In genomic region chrX:154541896-154542722, GRCh38 we compare ENCODE assay signal across 7 cellular contexts. TPM values are rescaled to one million over a fixed set of nuclear protein-coding genes. Genes with fewer than 3 reads are reported as not detected.
DNase-seq lines count a peak whose midpoint lies in the region; ATAC-seq and TF ChIP-seq lines count a peak whose summit lies in the region.

No MANE protein-coding gene starts in this region.

- TF ChIP-seq CTCF in brain microvascular endothelial cell (IDR thresholded peaks at IDR 0.05; ENCODE audit: low read depth, low read length, missing control alignments) (no peak), liver (IDR thresholded peaks at IDR 0.05; ENCODE audit: low read depth, low read length, missing input control) (no peak)

- WGBS in liver = 27% methylated on average over 12 of the region's 12 CpGs

- ATAC-seq in SK-N-SH treated with all-trans-retinoic acid at 6 μM for 48 hours (peak; percentile 59), HG03469 (IDR thresholded peaks at IDR 0.05; ENCODE audit: unreplicated experiment) (no peak), GM18873 (IDR thresholded peaks at IDR 0.05; ENCODE audit: low FRiP score, unreplicated experiment) (no peak)

- peaks cover 0 to 33% (median 21%) of the 10 kb centered on the region in 4 donors for H3K4me1 ChIP-seq in liver (ENCODE audit: control insufficient read depth in 4 of 4, insufficient read depth in 4 of 4, low read length in 3 of 4)

- H3K27ac ChIP-seq in brain microvascular endothelial cell = peak overlapping the region; percentile 77
- H3K27ac ChIP-seq in liver (ENCODE audit: low read depth in 1 of 2, low read length in 2 of 2) = peak overlapping the region; percentile 89 to 96

- peak; percentile 82 for DNase-seq in HK-2 (ENCODE audit: unreplicated experiment)
- DNase-seq in brain microvascular endothelial cell = peak; percentile 91
- DNase-seq in stimulated activated CD8-positive, alpha-beta memory T cell treated with anti-CD3 and anti-CD28 coated beads, Interleukin-7, amount 100 ng/mL, for 48 hours (ENCODE audit: extremely low read depth in 1 of 2, low read depth in 1 of 2) = peak; percentile 24 to 35

- in situ Hi-C loops in brain microvascular endothelial cell (cut with HindIII; ENCODE audit: low pct_ligation_motif_present, low sequenced_read_pairs) = no loop called here

- H3K4me3 ChIP-seq in brain microvascular endothelial cell (ENCODE audit: low read depth, low read length) (no peak overlapping the region), liver (ENCODE audit: low read depth in 1 of 3, low read length in 3 of 3) (peak overlapping the region; percentile 54 to 74 (median 63))

- no peaks in the 10 kb centered on the region for H3K9me3 ChIP-seq in liver (ENCODE audit: control insufficient read depth in 4 of 4, low read length in 3 of 4)

- peak overlapping the region; percentile 37 to 83 for H3K9ac ChIP-seq in liver (ENCODE audit: low read depth in 1 of 2, low read length in 2 of 2)

- H3K36me3 ChIP-seq in brain microvascular endothelial cell (replicated peaks) = no peaks in the 10 kb centered on the region
- no peaks in the 10 kb centered on the region for H3K36me3 ChIP-seq in liver (ENCODE audit: control insufficient read depth in 4 of 4, insufficient read depth in 3 of 4, low read depth in 1 of 4, low read length in 3 of 4)

- TF ChIP-seq RAD21 in liver (IDR thresholded peaks at IDR 0.05) = no peak

- H3K27me3 ChIP-seq in brain microvascular endothelial cell (replicated peaks) (no peaks in the 10 kb centered on the region), liver (ENCODE audit: control insufficient read depth in 4 of 4, insufficient read depth in 4 of 4, low read length in 3 of 4) (no peaks in the 10 kb centered on the region)

TF ChIP-seq in SK-N-SH treated with all-trans-retinoic acid at 6 μM for 48 hours, 23 proteins besides CTCF, POLR2A, EP300 and RAD21 (continues in another document):
- no peak; the same call in 1 of the 2 replicates for TF ChIP-seq ZFP3 (CRISPR knock-in tag; IDR thresholded peaks at IDR 0.05)
- TF ChIP-seq PPARA (CRISPR knock-in tag; IDR thresholded peaks at IDR 0.05; ENCODE audit: borderline replicate concordance) = no peak
- TF ChIP-seq TOX (CRISPR knock-in tag; IDR thresholded peaks at IDR 0.05; ENCODE audit: borderline replicate concordance) = no peak
- TF ChIP-seq CSDC2 (CRISPR knock-in tag; IDR thresholded peaks at IDR 0.05) = 0 out of 2 replicates have a peak, but pooled peaks have one; percentile 28
- TF ChIP-seq PATZ1 (CRISPR knock-in tag; IDR thresholded peaks at IDR 0.05; ENCODE audit: borderline replicate concordance) = peak; percentile 87; the same call in 1 of the 2 replicates
- no peak for TF ChIP-seq SNAI2 (CRISPR knock-in tag; IDR thresholded peaks at IDR 0.05)
- TF ChIP-seq ISL1 (CRISPR knock-in tag; IDR thresholded peaks at IDR 0.05) = no peak
- TF ChIP-seq ARNTL (CRISPR knock-in tag; IDR thresholded peaks at IDR 0.05; ENCODE audit: borderline replicate concordance, low read depth) = no peak
- TF ChIP-seq GLIS3 (CRISPR knock-in tag; IDR thresholded peaks at IDR 0.05) = no peak
- TF ChIP-seq ESRRG (CRISPR knock-in tag; IDR thresholded peaks at IDR 0.05) = no peak
- TF ChIP-seq TCF4 (CRISPR knock-in tag; IDR thresholded peaks at IDR 0.05; ENCODE audit: borderline replicate concordance) = no peak
- TF ChIP-seq POU6F1 (CRISPR knock-in tag; IDR thresholded peaks at IDR 0.05; ENCODE audit: borderline replicate concordance, low read depth) = no peak

TF ChIP-seq in liver, 16 proteins besides CTCF, POLR2A, EP300 and RAD21:
- peak; percentile 20 for TF ChIP-seq ZBTB33 (IDR thresholded peaks at IDR 0.05)
- TF ChIP-seq FOXA1 (IDR thresholded peaks at IDR 0.05) = no peak
- TF ChIP-seq YY1 (IDR thresholded peaks at IDR 0.05) = peak; percentile 38
- TF ChIP-seq JUND (IDR thresholded peaks at IDR 0.05) = peak; percentile 11 to 90
- peak in 1 of 2 donors; percentile 37 for TF ChIP-seq HNF4A (conservative IDR thresholded peaks at IDR 0.05)
- no peak for TF ChIP-seq ATF3 (IDR thresholded peaks at IDR 0.05)
- no peak for TF ChIP-seq TAF1 (conservative IDR thresholded peaks at IDR 0.05)
- no peak for TF ChIP-seq GABPA (IDR thresholded peaks at IDR 0.05 in 1 of 2, conservative IDR thresholded peaks at IDR 0.05 in 1 of 2)
- no peak for TF ChIP-seq HNF4G (IDR thresholded peaks at IDR 0.05)
- TF ChIP-seq RXRA (IDR thresholded peaks at IDR 0.05) = peak in 1 of 2 donors; percentile 76
- peak; percentile 42 for TF ChIP-seq MAX (IDR thresholded peaks at IDR 0.05)
- TF ChIP-seq REST (IDR thresholded peaks at IDR 0.05) = no peak
- TF ChIP-seq SP1 (IDR thresholded peaks at IDR 0.05) = no peak
- TF ChIP-seq FOXA2 (IDR thresholded peaks at IDR 0.05) = no peak
- TF ChIP-seq EGR1 (IDR thresholded peaks at IDR 0.05; ENCODE audit: low read depth in 2 of 2) = peak in 1 of 2 donors; percentile 37
- no peak for TF ChIP-seq NR2F2 (IDR thresholded peaks at IDR 0.05)

RNA-seq across cellular contexts. Expression of gene G6PD, which starts 4.5 kb away (rescaled TPM):
- total RNA-seq in liver = 10 to 100 TPM in 1 of 2 donors, 1 to 10 TPM in 1; 6.9 to 23.6 TPM
- polyA plus RNA-seq in liver = 1 to 10 TPM; 1.9 to 4.0 TPM

RNA-seq across cellular contexts. Expression of gene IKBKG, which starts 5.3 kb away (rescaled TPM):
- total RNA-seq in liver = 10 to 100 TPM; 17.1 to 46.0 TPM
- 10 to 100 TPM; 26.0 to 74.1 TPM for polyA plus RNA-seq in liver

RNA-seq across cellular contexts. Expression of gene FAM3A, which starts 26.1 kb away (rescaled TPM):
- total RNA-seq in liver = 10 to 100 TPM; 11.6 to 33.5 TPM
- polyA plus RNA-seq in liver = 10 to 100 TPM; 35.0 to 36.3 TPM

RNA-seq across cellular contexts. Expression of gene CTAG1A, which starts 42.8 kb away (rescaled TPM):
- not detected for total RNA-seq in liver
- not detected for polyA plus RNA-seq in liver

RNA-seq across cellular contexts. Expression of gene SLC10A3, which starts 51.7 kb away (rescaled TPM):
- total RNA-seq in liver = 1 to 10 TPM; 3.5 to 5.6 TPM
- 1 to 10 TPM; 3.2 to 5.4 TPM for polyA plus RNA-seq in liver

Comparison
In these comparisons a context has a peak if more than half of its experiments do, and no peak if none do; other contexts are left out.
1. DNase-seq: peak in every context shown above with its lines; median percentile 91 in brain microvascular endothelial cell; 82 in HK-2; 30 in stimulated activated CD8-positive, alpha-beta memory T cell treated with anti-CD3 and anti-CD28 coated beads, Interleukin-7, amount 100 ng/mL, for 48 hours.